Comparison of ENCODE assay signal across 11 cellular contexts in genomic region chr14:91115986-91116385, GRCh38. TPM values are rescaled to one million over a fixed set of nuclear protein-coding genes. Genes with fewer than 3 reads are reported as not detected.
A peak's percentile ranks its signal among the peaks of the same experiment; 100 is the strongest.
DNase-seq lines count a peak whose midpoint lies in the region; ATAC-seq and TF ChIP-seq lines count a peak whose summit lies in the region.
"Had no signal": no experiment of that assay in that cellular context is flagged by ENCODE, and none has a peak within 500 bp of the region (broad histone marks: within the 10 kb centered on the region; RNA-seq: fewer than 3 reads in every experiment).

No MANE protein-coding gene starts in this region.

- no peak overlapping the region for H2AFZ ChIP-seq in PC-9

- H3K9me3 ChIP-seq in PC-9 (ENCODE audit: insufficient read depth, low read depth), result no peaks in the 10 kb centered on the region
- H3K9me3 ChIP-seq: adrenal gland had no signal

- TF ChIP-seq CTCF in PC-9 (conservative IDR thresholded peaks at IDR 0.05) (no peak), epithelial cell of proximal tubule (conservative IDR thresholded peaks at IDR 0.05; ENCODE audit: low read depth, low read length) (no peak)

- intact Hi-C loops in PC-9 (cut with micrococcal nuclease; ENCODE audit: unreplicated experiment), result no loop called here

- H3F3A ChIP-seq in PC-9 (ENCODE audit: insufficient read depth, low read depth), result peaks cover 21% of the 10 kb centered on the region; the same call in 1 of the 2 replicates

- H3K4me2 ChIP-seq in PC-9, result peak overlapping the region; percentile 71

- peak overlapping the region; percentile 47; the same call in 1 of the 2 replicates for H3K4me3 ChIP-seq in PC-9
- H3K4me3 ChIP-seq in epithelial cell of proximal tubule (ENCODE audit: low read depth, low read length), result peak overlapping the region; percentile 84

- H3K79me2 ChIP-seq in PC-9 (ENCODE audit: low read depth), result no peaks in the 10 kb centered on the region

- no peaks in the 10 kb centered on the region for H4K20me1 ChIP-seq in PC-9 (ENCODE audit: insufficient read depth)

- in situ Hi-C loops in G401 (cut with HindIII; ENCODE audit: low sequenced_read_pairs), result no loop called here

- H3K9me2 ChIP-seq in PC-9 (ENCODE audit: insufficient read depth), result no peaks in the 10 kb centered on the region

- ATAC-seq in HG03460 (IDR thresholded peaks at IDR 0.05; ENCODE audit: unreplicated experiment), result no peak

- H3K27me3 ChIP-seq in PC-9 (ENCODE audit: insufficient read depth, low read depth), result no peaks in the 10 kb centered on the region
- H3K27me3 ChIP-seq: adrenal gland had no signal

- peaks cover 48% of the 10 kb centered on the region for H3K4me1 ChIP-seq in PC-9 (replicated peaks; ENCODE audit: insufficient read depth)

- DNase-seq in G401 (ENCODE audit: low spot score) (peak; percentile 44), PC-9 (peak in 1 of 2 experiments; percentile 60), epithelial cell of proximal tubule (ENCODE audit: low read depth) (no peak), renal cortical epithelial cell (ENCODE audit: low read depth) (peak; percentile 57), iPS-NIHi7 (ENCODE audit: extremely low spot score) (no peak), OCI-M2 (lab: John Stamatoyannopoulos, UW; ENCODE audit: unreplicated experiment) (no peak), hypothalamus (lab: John Stamatoyannopoulos, UW) (no peak)
- DNase-seq: NCI-H1105, occipital lobe had no signal

- CTCF ChIA-PET in PC-9 (lab: Charles Lee), result no interaction called here

- peak overlapping the region; percentile 21 for H3K27ac ChIP-seq in PC-9

- BruUV-seq in PC-9 (replicated peaks; lab: Mats Ljungman, UMichigan), result no TSS peak

- POLR2A ChIA-PET in PC-9 (lab: Charles Lee; ENCODE audit: unreplicated experiment), result no interaction called here

- H3K36me3 ChIP-seq in PC-9 (ENCODE audit: low read depth), result no peaks in the 10 kb centered on the region
- H3K36me3 ChIP-seq: adrenal gland had no signal

RNA-seq across cellular contexts. Expression of gene DGLUCY, which starts 2.1 kb away (rescaled TPM):
- 58.9 and 91.4 TPM in 2 replicates for total RNA-seq in G401 (2014; rRNA removed; shearing (Covaris generic))
- 14.4 and 15.9 TPM in 2 replicates for total RNA-seq in PC-9 (2021)
- total RNA-seq in epithelial cell of proximal tubule, result 21.6 and 27.9 TPM in 2 replicates
- total RNA-seq in renal cortical epithelial cell, result 53.7 and 56.8 TPM in 2 replicates

RNA-seq across cellular contexts. Expression of gene RPS6KA5, which starts 55.5 kb away (rescaled TPM):
- 0.78 and 2.6 TPM in 2 replicates for total RNA-seq in G401 (2014; rRNA removed; shearing (Covaris generic))
- total RNA-seq in PC-9 (2021), result 3.0 and 3.5 TPM in 2 replicates
- total RNA-seq in epithelial cell of proximal tubule, result 3.6 and 3.7 TPM in 2 replicates
- total RNA-seq in renal cortical epithelial cell, result 3.3 TPM in 2 replicates

Comparison
In these comparisons a context has a peak if more than half of its experiments do, and no peak if none do; other contexts are left out.
1. DNase-seq: peak in G401 (single experiment) and renal cortical epithelial cell (single experiment); none in epithelial cell of proximal tubule (single experiment), iPS-NIHi7 (single experiment), OCI-M2 (single experiment) and hypothalamus (0 of 51).